8 cellular contexts compared by ENCODE assay signal in genomic region chr11:6737872-6738466, GRCh38. TPM values are rescaled to one million over a fixed set of nuclear protein-coding genes. Genes with fewer than 3 reads are reported as not detected.
DNase-seq lines count a peak whose midpoint lies in the region; ATAC-seq, FAIRE-seq and TF ChIP-seq lines count a peak whose summit lies in the region.

No MANE protein-coding gene starts in this region.

- peaks cover 15% of the 10 kb centered on the region for H3K4me1 Mint-ChIP-seq in neural crest cell

- H3K9me3 Mint-ChIP-seq in neural crest cell = no peaks in the 10 kb centered on the region

- dilution Hi-C loops in endothelial cell of umbilical vein (cut with MboI; ENCODE audit: extremely low pct_ligation_motif_present, low sequenced_read_pairs) = no loop called here

- H3K4me3 Mint-ChIP-seq in neural crest cell = no peak overlapping the region

- H3K27me3 Mint-ChIP-seq in neural crest cell (ENCODE audit: low read depth) = no peaks in the 10 kb centered on the region

- FAIRE-seq in endothelial cell of umbilical vein (lab: Jason Lieb, UNC) = peak; percentile 55

- H3K79me2 ChIP-seq in endothelial cell of umbilical vein (ENCODE audit: control insufficient read depth, insufficient read depth, low read length) = no peaks in the 10 kb centered on the region

- peak; percentile 64 for TF ChIP-seq CTCF in AG09319 (IDR thresholded peaks at IDR 0.05; ENCODE audit: low read depth, low read length)
- peak; percentile 53 to 66 for TF ChIP-seq CTCF in endothelial cell of umbilical vein (IDR thresholded peaks at IDR 0.05; ENCODE audit: extremely low read depth in 1 of 2, insufficient read depth in 1 of 2, low read depth in 1 of 2, low read length in 2 of 2)
- peak; percentile 75 for TF ChIP-seq CTCF in neural crest cell (conservative IDR thresholded peaks at IDR 0.05)
- TF ChIP-seq CTCF in vagina (IDR thresholded peaks at IDR 0.05) = peak in 2 of 3 experiments; percentile 30 to 43

- BruUV-seq in endothelial cell of umbilical vein (replicated peaks; lab: Mats Ljungman, UMichigan) = no TSS peak

- DNase-seq in AG09319 (ENCODE audit: extremely low read depth, low read depth) (no peak), NCI-H2227 treated with DMSO at 0.1 percent for 48 hours (lab: John Stamatoyannopoulos, UW) (peak; percentile 57), endothelial cell of umbilical vein (ENCODE audit: low read depth, low spot score) (peak; percentile 64), neural crest cell (ENCODE audit: low read depth, low spot score) (peak; percentile 12), vagina (ENCODE audit: extremely low spot score in 2 of 2) (no peak)
- peak; percentile 64 for DNase-seq in activated CD4-positive, alpha-beta T cell treated with anti-CD3 and anti-CD28 coated beads, Interleukin-2, amount 50 U/mL, for 1 hour

- peak; percentile 81 for ATAC-seq in GM18498 (IDR thresholded peaks at IDR 0.05; ENCODE audit: unreplicated experiment)
- peak; percentile 62 for ATAC-seq in HG02884 (IDR thresholded peaks at IDR 0.05; ENCODE audit: unreplicated experiment)

- H3K27ac ChIP-seq in endothelial cell of umbilical vein (ENCODE audit: insufficient read depth, low read depth, low read length) (no peak overlapping the region), vagina (no peak overlapping the region)

- H3K36me3 Mint-ChIP-seq in neural crest cell (ENCODE audit: low read depth) = no peaks in the 10 kb centered on the region

- no peak overlapping the region for H3K9ac ChIP-seq in endothelial cell of umbilical vein (replicated peaks; ENCODE audit: extremely low read depth, insufficient read depth, low read length)

- TF ChIP-seq POLR2A in endothelial cell of umbilical vein (IDR thresholded peaks at IDR 0.05; ENCODE audit: low read depth, low read length) (no peak), vagina (IDR thresholded peaks at IDR 0.05) (no peak)

- no peaks in the 10 kb centered on the region for H4K20me1 ChIP-seq in endothelial cell of umbilical vein (replicated peaks; ENCODE audit: control insufficient read depth, extremely low read depth, insufficient read depth, low read length)

- H3K9me3 ChIP-seq in endothelial cell of umbilical vein (replicated peaks; ENCODE audit: control insufficient read depth, insufficient read depth, low read length) (no peaks in the 10 kb centered on the region), vagina (no peaks in the 10 kb centered on the region)

- H3K4me2 ChIP-seq in endothelial cell of umbilical vein (ENCODE audit: insufficient read depth, low read length) = no peak overlapping the region

- H3K9me1 ChIP-seq in endothelial cell of umbilical vein (replicated peaks; ENCODE audit: control insufficient read depth, extremely low read depth, insufficient read depth, low read length) = no peaks in the 10 kb centered on the region

- H3K4me3 ChIP-seq in endothelial cell of umbilical vein (replicated peaks in 1 of 3; ENCODE audit: insufficient read depth in 1 of 3, low read depth in 1 of 3, low read length in 3 of 3) (no peak overlapping the region), vagina (no peak overlapping the region)

- H3K36me3 ChIP-seq in endothelial cell of umbilical vein (ENCODE audit: control insufficient read depth in 2 of 2, extremely low read depth in 1 of 2, insufficient read depth in 2 of 2, low read length in 2 of 2) = no peaks in the 10 kb centered on the region
- H3K36me3 ChIP-seq in vagina = no peaks in the 10 kb centered on the region

- peaks cover 12% of the 10 kb centered on the region for H3K4me1 ChIP-seq in endothelial cell of umbilical vein (ENCODE audit: control insufficient read depth, extremely low read depth, insufficient read depth, low read length)
- H3K4me1 ChIP-seq in vagina = no peaks in the 10 kb centered on the region

- H3K27me3 ChIP-seq in endothelial cell of umbilical vein (ENCODE audit: control insufficient read depth in 2 of 2, insufficient read depth in 2 of 2, low read length in 2 of 2) (peaks cover 0 to 3% of the 10 kb centered on the region in 2 experiments), vagina (no peaks in the 10 kb centered on the region)

- CTCF ChIA-PET in endothelial cell of umbilical vein (lab: Charles Lee) = interaction anchor here (0.6 to 17.3 kb wide), 24 partner anchors 8 to 359 kb away, joined by 3 to 391 read pairs (median 4); partner anchors contain the start of gene APBB1

- H2AFZ ChIP-seq in endothelial cell of umbilical vein (ENCODE audit: low read depth, low read length) = no peak overlapping the region

- intact Hi-C loops in endothelial cell of umbilical vein (cut with micrococcal nuclease) (loop anchor here (1.0 to 5.0 kb wide), 2 partner anchors 19 to 36 kb away; no protein-coding TSS in a partner anchor), vagina (cut with DNase I) (no loop called here)

- POLR2A ChIA-PET in endothelial cell of umbilical vein (lab: Charles Lee) = no interaction called here

- no peak overlapping the region for H3K27ac Mint-ChIP-seq in neural crest cell (ENCODE audit: unreplicated experiment)

TF ChIP-seq in endothelial cell of umbilical vein, 7 proteins besides CTCF, POLR2A, EP300 and RAD21:
- no peak for TF ChIP-seq POLR2AphosphoS5 (IDR thresholded peaks at IDR 0.05; ENCODE audit: insufficient read depth, low read depth, low read length)
- TF ChIP-seq JUN (IDR thresholded peaks at IDR 0.05; ENCODE audit: borderline replicate concordance, insufficient read depth, insufficient read length, low read depth) = no peak
- TF ChIP-seq MAX (IDR thresholded peaks at IDR 0.05; ENCODE audit: insufficient read depth, insufficient read length) = no peak
- TF ChIP-seq EZH2 (IDR thresholded peaks at IDR 0.05; ENCODE audit: borderline replicate concordance, low read depth, low read length, severe bottlenecking) = no peak
- no peak for TF ChIP-seq GATA2 (IDR thresholded peaks at IDR 0.05; ENCODE audit: insufficient read depth, insufficient read length, low read depth, low read length)
- TF ChIP-seq MYC (IDR thresholded peaks at IDR 0.05; ENCODE audit: low read depth, low read length) = no peak
- TF ChIP-seq FOS (IDR thresholded peaks at IDR 0.05; ENCODE audit: borderline replicate concordance, insufficient read depth, low read length) = no peak

RNA-seq across cellular contexts. Expression of gene OR2AG2, which starts 33.8 kb away (rescaled TPM):
- total RNA-seq in endothelial cell of umbilical vein (0.33 and 0.46 TPM in 2 replicates), neural crest cell (0.25 and 0.54 TPM in 2 replicates), vagina (not detected)
- 0.13 and 0.18 TPM in 2 replicates for polyA plus RNA-seq in endothelial cell of umbilical vein
- polyA plus RNA-seq in endothelial cell of umbilical vein (2011; cell fraction: cytosol; rRNA removed) = 0.14 and 0.18 TPM in 2 replicates
- polyA plus RNA-seq in endothelial cell of umbilical vein (2011; cell fraction: nucleus; rRNA removed) = 0.43 and 0.53 TPM in 2 replicates
- 0.12 and 0.13 TPM in 2 replicates for polyA plus RNA-seq in endothelial cell of umbilical vein (2012)
- polyA minus RNA-seq in endothelial cell of umbilical vein = 3.7 and 4.0 TPM in 2 replicates
- polyA minus RNA-seq in endothelial cell of umbilical vein (2011; cell fraction: cytosol; rRNA and poly(A)+ RNA removed) = not detected
- polyA minus RNA-seq in endothelial cell of umbilical vein (2011; cell fraction: nucleus; rRNA and poly(A)+ RNA removed) = 5.0 and 8.9 TPM in 2 replicates

RNA-seq across cellular contexts. Expression of gene OR2AG1, which starts 44.9 kb away (rescaled TPM):
- not detected in 2 replicates for total RNA-seq in endothelial cell of umbilical vein
- polyA plus RNA-seq in endothelial cell of umbilical vein = not detected in 2 replicates
- polyA plus RNA-seq in endothelial cell of umbilical vein (2011; cell fraction: cytosol; rRNA removed) = not detected in 2 replicates
- polyA plus RNA-seq in endothelial cell of umbilical vein (2011; cell fraction: nucleus; rRNA removed) = not detected in 2 replicates
- not detected in 2 replicates for polyA plus RNA-seq in endothelial cell of umbilical vein (2012)
- not detected in 2 replicates for polyA minus RNA-seq in endothelial cell of umbilical vein
- polyA minus RNA-seq in endothelial cell of umbilical vein (2011; cell fraction: cytosol; rRNA and poly(A)+ RNA removed) = not detected
- polyA minus RNA-seq in endothelial cell of umbilical vein (2011; cell fraction: nucleus; rRNA and poly(A)+ RNA removed) = not detected in 2 replicates
- total RNA-seq in neural crest cell = not detected in 2 replicates
- not detected for total RNA-seq in vagina

RNA-seq across cellular contexts. Expression of gene MRPL17, which starts 54.8 kb away (rescaled TPM):
- total RNA-seq in endothelial cell of umbilical vein (86.8 and 87.2 TPM in 2 replicates), neural crest cell (47.2 and 58.9 TPM in 2 replicates), vagina (55.2 TPM)
- polyA plus RNA-seq in endothelial cell of umbilical vein = 61.7 and 67.6 TPM in 2 replicates
- polyA plus RNA-seq in endothelial cell of umbilical vein (2011; cell fraction: cytosol; rRNA removed) = 72.5 and 80.8 TPM in 2 replicates
- 34.5 and 39.1 TPM in 2 replicates for polyA plus RNA-seq in endothelial cell of umbilical vein (2011; cell fraction: nucleus; rRNA removed)
- 90.2 and 103 TPM in 2 replicates for polyA plus RNA-seq in endothelial cell of umbilical vein (2012)
- polyA minus RNA-seq in endothelial cell of umbilical vein = 42.4 and 46.0 TPM in 2 replicates
- 67.5 TPM for polyA minus RNA-seq in endothelial cell of umbilical vein (2011; cell fraction: cytosol; rRNA and poly(A)+ RNA removed)
- 10.6 and 12.9 TPM in 2 replicates for polyA minus RNA-seq in endothelial cell of umbilical vein (2011; cell fraction: nucleus; rRNA and poly(A)+ RNA removed)

Comparison
In these comparisons a context has a peak if more than half of its experiments do, and no peak if none do; other contexts are left out.
1. DNase-seq: peak in NCI-H2227 treated with DMSO at 0.1 percent for 48 hours (single experiment), activated CD4-positive, alpha-beta T cell treated with anti-CD3 and anti-CD28 coated beads, Interleukin-2, amount 50 U/mL, for 1 hour (single experiment), endothelial cell of umbilical vein (single experiment) and neural crest cell (single experiment); none in AG09319 (single experiment) and vagina (0 of 2).
2. Peak in every context shown above with its lines, with median percentiles within 50 percentile points of each other: CTCF ChIP-seq.